25 cellular contexts compared by ENCODE assay signal in genomic region chr18:78788161-78788560, GRCh38.
DNase-seq lines count a peak whose midpoint lies in the region; ATAC-seq and TF ChIP-seq lines count a peak whose summit lies in the region.
"Had no signal": no experiment of that assay in that cellular context is flagged by ENCODE, and none has a peak within 500 bp of the region (broad histone marks: within the 10 kb centered on the region; RNA-seq: fewer than 3 reads in every experiment).

No MANE protein-coding gene starts in this region.

- intact Hi-C loops in posterior vena cava (cut with DNase I) = no loop called here
- intact Hi-C loops in upper lobe of right lung (cut with DNase I) = no loop called here

- H3K4me3 ChIP-seq in upper lobe of right lung = no peak overlapping the region
- H3K4me3 ChIP-seq: A549; BLaER1 treated with 17β-estradiol and CSF1 and Interleukin-3, amounts not matched to agents 10 nM and 100 nM; GM12878; GM23338 had no signal

- TF ChIP-seq CTCF in chondrocyte (IDR thresholded peaks at IDR 0.05) = no peak
- no peak for TF ChIP-seq CTCF in upper lobe of right lung (IDR thresholded peaks at IDR 0.05)

- ATAC-seq in upper lobe of right lung = no peak
- ATAC-seq in HG03280 (IDR thresholded peaks at IDR 0.05; ENCODE audit: unreplicated experiment) = no peak
- ATAC-seq: A549, GM12878, GM23338, HCT116 had no signal

- H3K27me3 Mint-ChIP-seq in chondrocyte (ENCODE audit: low read depth) = no peaks in the 10 kb centered on the region

- H3K27ac Mint-ChIP-seq in chondrocyte (ENCODE audit: unreplicated experiment) = no peak overlapping the region
- H3K27ac Mint-ChIP-seq: CD4-positive, alpha-beta T cell; CD8-positive, alpha-beta memory T cell; GM23338 had no signal

- DNase-seq in activated effector memory CD4-positive, alpha-beta T cell treated with anti-CD3 and anti-CD28 coated beads, Interleukin-2, amount 50 U/mL, for 16 hours = peak; percentile 49
- no peak for DNase-seq in activated effector memory CD4-positive, alpha-beta T cell treated with Interleukin-2 at 50 U/mL for 16 hours
- DNase-seq in chondrocyte (ENCODE audit: low spot score) (peak; percentile 91), posterior vena cava (ENCODE audit: low spot score) (peak; percentile 38), upper lobe of right lung (peak; percentile 62), GM19240 (ENCODE audit: insufficient read length, low spot score) (no peak), A172 (ENCODE audit: low spot score) (no peak)
- DNase-seq: ACHN; AML-193; BE2C; CD4-positive, alpha-beta T cell; CD8-positive, alpha-beta memory T cell; DMS 273 treated with DMSO at 0.1 percent for 48 hours; DMS79; EL; GDM1; H9 had no signal

- H3K36me3 ChIP-seq in upper lobe of right lung = no peaks in the 10 kb centered on the region
- H3K36me3 ChIP-seq: BE2C; BLaER1 treated with 17β-estradiol and CSF1 and Interleukin-3, amounts not matched to agents 10 nM and 100 nM had no signal

- H3K4me1 Mint-ChIP-seq in chondrocyte (ENCODE audit: low read depth) = no peaks in the 10 kb centered on the region
- H3K4me1 Mint-ChIP-seq: CD14-positive monocyte; CD8-positive, alpha-beta memory T cell; GM23338; H9 had no signal

- no peak overlapping the region for H3K27ac ChIP-seq in upper lobe of right lung
- H3K27ac ChIP-seq: 22Rv1; A549; BLaER1 treated with 17β-estradiol and CSF1 and Interleukin-3, amounts not matched to agents 10 nM and 100 nM had no signal

- no peaks in the 10 kb centered on the region for H3K36me3 Mint-ChIP-seq in chondrocyte (ENCODE audit: low read depth)
- H3K36me3 Mint-ChIP-seq: CD14-positive monocyte; CD8-positive, alpha-beta memory T cell had no signal

- H3K9me3 ChIP-seq in upper lobe of right lung = no peaks in the 10 kb centered on the region
- H3K9me3 ChIP-seq: A549; BE2C; BLaER1 treated with 17β-estradiol and CSF1 and Interleukin-3, amounts not matched to agents 10 nM and 100 nM had no signal

- H3K4me3 Mint-ChIP-seq in chondrocyte (ENCODE audit: unreplicated experiment) = no peak overlapping the region
- H3K4me3 Mint-ChIP-seq: CD14-positive monocyte; CD4-positive, alpha-beta T cell; CD8-positive, alpha-beta memory T cell; GM23338; H9 had no signal

- H3K4me1 ChIP-seq in upper lobe of right lung = no peaks in the 10 kb centered on the region
- H3K4me1 ChIP-seq: A549, BE2C had no signal

- peaks cover 4% of the 10 kb centered on the region for H3K9me3 Mint-ChIP-seq in chondrocyte (ENCODE audit: low read depth)
- H3K9me3 Mint-ChIP-seq: CD4-positive, alpha-beta T cell; H9 had no signal

- H3K27me3 ChIP-seq in upper lobe of right lung = peaks cover 9% of the 10 kb centered on the region
- H3K27me3 ChIP-seq: BE2C; BLaER1 treated with 17β-estradiol and CSF1 and Interleukin-3, amounts not matched to agents 10 nM and 100 nM had no signal

Comparison
In these comparisons a context has a peak if more than half of its experiments do, and no peak if none do; other contexts are left out.
1. DNase-seq: peak in activated effector memory CD4-positive, alpha-beta T cell treated with anti-CD3 and anti-CD28 coated beads, Interleukin-2, amount 50 U/mL, for 16 hours (single experiment), chondrocyte (single experiment), posterior vena cava (single experiment) and upper lobe of right lung (single experiment); none in activated effector memory CD4-positive, alpha-beta T cell treated with Interleukin-2 at 50 U/mL for 16 hours (single experiment), GM19240 (single experiment) and A172 (single experiment).